Comparison of ENCODE assay signal across 10 cellular contexts in genomic region chr7:104267701-104268368, GRCh38.
DNase-seq lines count a peak whose midpoint lies in the region; ATAC-seq, FAIRE-seq and TF ChIP-seq lines count a peak whose summit lies in the region.
"Had no signal": no experiment of that assay in that cellular context is flagged by ENCODE, and none has a peak within 500 bp of the region (broad histone marks: within the 10 kb centered on the region; RNA-seq: fewer than 3 reads in every experiment).

No MANE protein-coding gene starts in this region.

- no peak overlapping the region for H3K27ac Mint-ChIP-seq in T-cell

- H3K27me3 ChIP-seq in RWPE2 (ENCODE audit: insufficient read depth, poor library complexity, severe bottlenecking) (peaks cover 8% of the 10 kb centered on the region), tibial artery (no peaks in the 10 kb centered on the region)
- H3K27me3 ChIP-seq: SJCRH30 had no signal

- H3K4me3 ChIP-seq in AG04449 (ENCODE audit: low read depth, low read length) (no peak overlapping the region), RWPE2 (ENCODE audit: severe bottlenecking) (no peak overlapping the region), tibial artery (no peak overlapping the region)
- H3K4me3 ChIP-seq: SJCRH30 had no signal

- ATAC-seq in RWPE2 (ENCODE audit: low read depth) (no peak), T-cell (replicated peaks in 1 of 4) (no peak), HG03108 (IDR thresholded peaks at IDR 0.05; ENCODE audit: unreplicated experiment) (no peak)

- H3K27ac ChIP-seq in RWPE2 (ENCODE audit: poor library complexity, severe bottlenecking) (no peak overlapping the region), tibial artery (no peak overlapping the region)
- H3K27ac ChIP-seq: SJCRH30 had no signal

- no peak for TF ChIP-seq POLR2A in H54 (IDR thresholded peaks at IDR 0.05; ENCODE audit: low read depth, low read length)

- no peak overlapping the region for H3K4me3 Mint-ChIP-seq in T-cell

- H3K27me3 Mint-ChIP-seq in T-cell: peaks cover 22 to 33% of the 10 kb centered on the region in 2 donors

- CTCF ChIA-PET in AG04449 (lab: Yijun Ruan, JAX): interaction anchor here (0.7 to 5.7 kb wide), 11 partner anchors 10 to 821 kb away, joined by 3 to 66 read pairs (median 4); no protein-coding TSS in a partner anchor
- CTCF ChIA-PET in T-cell (lab: Charles Lee): interaction anchor here (0.7 to 1.6 kb wide), 2 partner anchors 36 kb away, joined by 3 to 7 read pairs; no protein-coding TSS in a partner anchor

- TF ChIP-seq CTCF in AG04449 (IDR thresholded peaks at IDR 0.05; ENCODE audit: insufficient read depth, low read length, missing control alignments): peak; percentile 44
- peak; percentile 76 for TF ChIP-seq CTCF in RWPE2 (IDR thresholded peaks at IDR 0.05; ENCODE audit: poor library complexity, severe bottlenecking)
- TF ChIP-seq CTCF in tibial artery (IDR thresholded peaks at IDR 0.05): peak in 1 of 2 experiments; percentile 33

- FAIRE-seq in H54 (lab: Jason Lieb, UNC): peak; percentile 60
- FAIRE-seq: GM18507 had no signal

- H3K9me3 ChIP-seq in RWPE2 (ENCODE audit: severe bottlenecking): no peaks in the 10 kb centered on the region
- peaks cover 0 to 10% (median 0%) of the 10 kb centered on the region in 3 donors for H3K9me3 ChIP-seq in tibial artery
- H3K9me3 ChIP-seq: SJCRH30 had no signal

- POLR2A ChIA-PET in AG04449 (lab: Yijun Ruan, JAX): no interaction called here
- POLR2A ChIA-PET in T-cell (lab: Charles Lee): interaction anchor here in 1 of 2 donors (0.6 kb wide), 1 partner anchor 663 kb away, joined by 3 read pairs; no protein-coding TSS in a partner anchor

- H3K4me1 ChIP-seq in RWPE2 (ENCODE audit: insufficient read depth, poor library complexity, severe bottlenecking) (no peaks in the 10 kb centered on the region), tibial artery (no peaks in the 10 kb centered on the region)
- H3K4me1 ChIP-seq: SJCRH30 had no signal

- peaks cover 8 to 19% (median 12%) of the 10 kb centered on the region in 3 donors for H3K9me3 Mint-ChIP-seq in T-cell

- no peaks in the 10 kb centered on the region for H3K4me1 Mint-ChIP-seq in T-cell

- H3K36me3 ChIP-seq in RWPE2 (ENCODE audit: low read depth) (no peaks in the 10 kb centered on the region), tibial artery (no peaks in the 10 kb centered on the region)
- H3K36me3 ChIP-seq: SJCRH30 had no signal

- DNase-seq in AG04449 (ENCODE audit: low read depth, low spot score) (no peak), H54 (ENCODE audit: insufficient read length, low spot score) (no peak), RWPE2 (ENCODE audit: low spot score) (no peak), glomerular visceral epithelial cell (ENCODE audit: extremely low spot score) (peak; percentile 6), T-cell (no peak), tibial artery (no peak)
- DNase-seq in stimulated activated naive CD4-positive, alpha-beta T cell (lab: John Stamatoyannopoulos, UW): no peak

- intact Hi-C loops in tibial artery (cut with DNase I; ENCODE audit: low total_unique reads): no loop called here

- H3K36me3 Mint-ChIP-seq in T-cell: no peaks in the 10 kb centered on the region
